In the genomic region with DNA sequence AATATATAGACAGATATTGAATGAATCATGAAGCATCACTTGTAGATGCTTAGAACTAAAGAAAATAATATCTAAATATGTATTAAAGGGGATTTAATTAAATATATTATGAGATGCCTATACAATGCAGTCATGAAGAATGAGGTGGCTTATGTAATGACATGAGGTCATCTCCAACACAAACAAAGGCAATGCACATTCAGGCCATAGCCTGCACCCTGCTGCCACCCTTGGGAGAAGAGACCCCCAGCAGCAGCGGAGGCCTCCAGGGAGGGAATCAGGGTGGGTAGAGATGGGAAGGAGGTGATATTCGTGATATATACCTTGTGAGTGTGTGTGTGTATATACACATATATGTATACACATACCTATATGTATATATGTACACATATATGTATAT, we compare ENCODE assay signal across 17 cellular contexts.
"Had no signal": no experiment of that assay in that cellular context is flagged by ENCODE, and none has a peak within 500 bp of the region (broad histone marks: within the 10 kb centered on the region; RNA-seq: fewer than 3 reads in every experiment).

No MANE protein-coding gene starts in this region.

- H3K36me3 ChIP-seq: adrenal gland had no signal

- DNase-seq: activated CD4-positive, alpha-beta T cell treated with anti-CD3 and anti-CD28 coated beads for 4 hours; activated CD8-positive, alpha-beta memory T cell treated with anti-CD3 and anti-CD28 coated beads, Interleukin-2, amount 50 U/mL, for 48 hours; activated CD8-positive, alpha-beta T cell treated with anti-CD3 and anti-CD28 coated beads for 36 hours; activated naive CD4-positive, alpha-beta T cell treated with anti-CD3 and anti-CD28 coated beads, Interleukin-2, amount 50 U/mL, for 16 hours; activated naive CD8-positive, alpha-beta T cell treated with anti-CD3 and anti-CD28 coated beads, Interleukin-2, amount 10 ng/mL, durations not matched to agents 7 days and 5 days; activated T-cell treated with anti-CD3 and anti-CD28 coated beads, Interleukin-2, amount 50 U/mL, for 1 hour; adrenal gland; aorta; NCI-H1092; NCI-H1417; NCI-H1930; NCI-H2171; NCI-H2227 treated with DMSO at 0.1 percent for 48 hours; NCI-H526 treated with DMSO at 0.1 percent for 48 hours had no signal

- H3K9me3 ChIP-seq: adrenal gland had no signal

- ATAC-seq: activated CD4-positive, CD25-positive, alpha-beta regulatory T cell treated with anti-CD3 and anti-CD28 coated beads, Interleukin-2, amount 50 U/mL, for 24 hours; activated CD8-positive, alpha-beta T cell treated with anti-CD3 and anti-CD28 coated beads for 36 hours; Right ventricle myocardium inferior had no signal

- H3K27me3 ChIP-seq: adrenal gland had no signal

- H3K4me3 ChIP-seq: adrenal gland, SK-N-MC had no signal
